Comparison of ENCODE assay signal across 29 cellular contexts in genomic region chr15:26287381-26287780, GRCh38.
"Had no signal": no experiment of that assay in that cellular context is flagged by ENCODE, and none has a peak within 500 bp of the region (broad histone marks: within the 10 kb centered on the region; RNA-seq: fewer than 3 reads in every experiment).

No MANE protein-coding gene starts in this region.

- H3K36me3 ChIP-seq: adrenal gland, breast epithelium had no signal

- FAIRE-seq: astrocyte had no signal

- H3K4me1 ChIP-seq: adrenal gland, body of pancreas, breast epithelium had no signal

- H3K9me3 ChIP-seq: body of pancreas had no signal

- ATAC-seq: activated CD4-positive, CD25-positive, alpha-beta regulatory T cell treated with anti-CD3 and anti-CD28 coated beads, Interleukin-2, amount 50 U/mL, for 24 hours; activated naive CD4-positive, alpha-beta T cell treated with anti-CD3 and anti-CD28 coated beads, Interleukin-2, amount 50 U/mL, for 72 hours; activated T-cell treated with anti-CD3 and anti-CD28 coated beads, Interleukin-2, amount 50 U/mL, for 4 hours; body of pancreas had no signal

- H3K27ac ChIP-seq: adrenal gland, body of pancreas, breast epithelium had no signal

- DNase-seq: activated CD4-positive, alpha-beta memory T cell treated with anti-CD3 and anti-CD28 coated beads for 36 hours; activated CD4-positive, alpha-beta T cell treated with anti-CD3 and anti-CD28 coated beads for 4 hours; activated CD4-positive, alpha-beta T cell treated with anti-CD3 and anti-CD28 coated beads, Interleukin-2, amount 50 U/mL, for 1 hour; activated CD8-positive, alpha-beta memory T cell treated with anti-CD3 and anti-CD28 coated beads, Interleukin-2, amount 50 U/mL, for 4 hours; activated gamma-delta T cell treated with Interleukin-2 at 50 U/mL for 16 hours; activated naive CD4-positive, alpha-beta T cell treated with anti-CD3 and anti-CD28 coated beads for 36 hours; activated T-cell treated with anti-CD3 and anti-CD28 coated beads for 4 hours; activated T-cell treated with anti-CD3 and anti-CD28 coated beads, Interleukin-2, amount 50 U/mL, for 4 hours; adrenal gland; body of pancreas; Karpas-422; KBM-7; NCI-H1436 treated with DMSO at 0.1 percent for 48 hours; NCI-H1694 treated with DMSO at 0.1 percent for 48 hours; NCI-H2029; NCI-H2107; NCI-H226; NCI-H446 treated with DMSO at 0.1 percent for 48 hours; NCI-H524; OCI-M1; Right ventricle myocardium superior; SW 1271; T-helper 1 cell; T-helper 2 cell; T-helper 9 cell had no signal

- H3K27me3 ChIP-seq: adrenal gland, body of pancreas, breast epithelium had no signal

- H3K4me3 ChIP-seq: adrenal gland, body of pancreas, breast epithelium had no signal
